9 cellular contexts compared by ENCODE assay signal in the genomic region with DNA sequence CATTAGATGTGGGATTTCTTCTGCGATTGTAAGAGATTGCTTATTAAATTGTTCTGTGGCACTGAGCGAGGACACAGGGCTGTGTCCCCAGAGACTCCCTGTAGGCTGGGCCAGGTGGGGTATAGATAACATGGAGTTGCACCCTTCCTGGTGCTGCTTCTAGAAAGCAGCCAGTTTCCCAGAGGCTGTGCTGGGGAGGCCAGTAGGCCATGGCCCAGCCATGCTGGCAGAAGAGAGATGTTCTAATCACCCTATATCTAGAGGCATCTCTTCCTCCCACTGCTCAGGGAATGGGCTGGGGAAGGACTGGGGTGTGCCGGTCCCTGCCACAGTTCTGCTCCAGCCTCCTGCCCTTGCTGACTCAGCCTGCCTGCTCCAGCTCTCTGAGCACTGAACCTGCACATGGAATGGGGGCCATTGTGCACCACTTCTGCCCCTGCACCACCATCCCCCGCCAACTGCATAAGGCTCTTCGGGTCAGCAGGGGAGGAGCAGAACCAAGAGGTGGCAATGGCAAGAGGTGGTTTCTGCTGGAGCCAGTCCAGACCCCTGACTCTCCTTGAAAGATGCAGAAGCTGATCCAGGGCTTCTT.
A peak's percentile ranks its signal among the peaks of the same experiment; 100 is the strongest.
DNase-seq lines count a peak whose midpoint lies in the region; ATAC-seq and TF ChIP-seq lines count a peak whose summit lies in the region.
"Had no signal": no experiment of that assay in that cellular context is flagged by ENCODE, and none has a peak within 500 bp of the region (broad histone marks: within the 10 kb centered on the region; RNA-seq: fewer than 3 reads in every experiment).

No MANE protein-coding gene starts in this region.

- H3K36me3 Mint-ChIP-seq in type B pancreatic cell = no peaks in the 10 kb centered on the region
- H3K36me3 Mint-ChIP-seq in activated CD4-positive, alpha-beta memory T cell treated with anti-CD3 and anti-CD28 coated beads for 36 hours = no peaks in the 10 kb centered on the region
- H3K36me3 Mint-ChIP-seq: naive thymus-derived CD8-positive, alpha-beta T cell had no signal

- peak overlapping the region; percentile 89 for H3K27ac Mint-ChIP-seq in type B pancreatic cell
- no peak overlapping the region for H3K27ac Mint-ChIP-seq in activated CD4-positive, alpha-beta memory T cell treated with anti-CD3 and anti-CD28 coated beads for 36 hours
- H3K27ac Mint-ChIP-seq: naive thymus-derived CD8-positive, alpha-beta T cell had no signal

- CTCF ChIA-PET in activated CD4-positive, alpha-beta memory T cell treated with anti-CD3 and anti-CD28 coated beads for 36 hours (lab: Charles Lee) = no interaction called here

- H3K9me3 ChIP-seq in MG63 (no peaks in the 10 kb centered on the region), right lobe of liver (no peaks in the 10 kb centered on the region)

- H3K36me3 ChIP-seq in MG63 = no peaks in the 10 kb centered on the region
- no peaks in the 10 kb centered on the region for H3K36me3 ChIP-seq in right lobe of liver

- DNase-seq in MG63 (peak; percentile 88), coronary artery (ENCODE audit: low spot score) (no peak), right lobe of liver (peak in 2 of 3 donors; percentile 46 to 48), type B pancreatic cell (ENCODE audit: extremely low spot score, unreplicated experiment) (no peak), iPS-NIHi11 (ENCODE audit: low spot score) (no peak), SKM-1 treated with dmso at 0.1 percent for 144 hours (lab: John Stamatoyannopoulos, UW; ENCODE audit: unreplicated experiment) (no peak)
- DNase-seq in activated CD4-positive, alpha-beta memory T cell treated with anti-CD3 and anti-CD28 coated beads for 36 hours = no peak
- DNase-seq: naive thymus-derived CD8-positive, alpha-beta T cell had no signal

- H3K4me3 Mint-ChIP-seq in type B pancreatic cell = peak overlapping the region; percentile 53
- no peak overlapping the region for H3K4me3 Mint-ChIP-seq in activated CD4-positive, alpha-beta memory T cell treated with anti-CD3 and anti-CD28 coated beads for 36 hours
- H3K4me3 Mint-ChIP-seq: naive thymus-derived CD8-positive, alpha-beta T cell had no signal

- H3K4me1 ChIP-seq in right lobe of liver = peaks cover 0 to 37% (median 16%) of the 10 kb centered on the region in 4 donors

- WGBS in right lobe of liver (ENCODE audit: insufficient coverage, low coverage, low lambda C conversion rate, missing lambda C conversion rate) = 80% methylated on average over 1 of the region's 5 CpGs

- POLR2A ChIA-PET in activated CD4-positive, alpha-beta memory T cell treated with anti-CD3 and anti-CD28 coated beads for 36 hours (lab: Charles Lee) = no interaction called here

- TF ChIP-seq CTCF in coronary artery (IDR thresholded peaks at IDR 0.05) (no peak), right lobe of liver (IDR thresholded peaks at IDR 0.05) (no peak), type B pancreatic cell (conservative IDR thresholded peaks at IDR 0.05) (no peak)

- no peaks in the 10 kb centered on the region for H3K27me3 Mint-ChIP-seq in type B pancreatic cell
- no peaks in the 10 kb centered on the region for H3K27me3 Mint-ChIP-seq in activated CD4-positive, alpha-beta memory T cell treated with anti-CD3 and anti-CD28 coated beads for 36 hours

- no peak for TF ChIP-seq POLR2A in right lobe of liver (IDR thresholded peaks at IDR 0.05)

- ATAC-seq in right lobe of liver (peak in 1 of 4 donors; percentile 2), GM18520 (IDR thresholded peaks at IDR 0.05; ENCODE audit: unreplicated experiment) (no peak)
- ATAC-seq: naive thymus-derived CD8-positive, alpha-beta T cell had no signal

- H3K4me1 Mint-ChIP-seq in type B pancreatic cell (ENCODE audit: unreplicated experiment) = peaks cover 26% of the 10 kb centered on the region
- peaks cover 10% of the 10 kb centered on the region for H3K4me1 Mint-ChIP-seq in activated CD4-positive, alpha-beta memory T cell treated with anti-CD3 and anti-CD28 coated beads for 36 hours (ENCODE audit: low read depth)
- H3K4me1 Mint-ChIP-seq: naive thymus-derived CD8-positive, alpha-beta T cell had no signal

- H3K4me3 ChIP-seq in MG63 = no peak overlapping the region
- H3K4me3 ChIP-seq in coronary artery = no peak overlapping the region
- H3K4me3 ChIP-seq in right lobe of liver = no peak overlapping the region

- H3K27me3 ChIP-seq in MG63 = no peaks in the 10 kb centered on the region
- no peaks in the 10 kb centered on the region for H3K27me3 ChIP-seq in right lobe of liver

- intact Hi-C loops in right lobe of liver (cut with DNase I) = no loop called here
- intact Hi-C loops in activated CD4-positive, alpha-beta memory T cell treated with anti-CD3 and anti-CD28 coated beads for 36 hours (cut with micrococcal nuclease) = no loop called here

- peak overlapping the region; percentile 32 to 77 for H3K27ac ChIP-seq in coronary artery
- peak overlapping the region in 1 of 3 donors; percentile 40 for H3K27ac ChIP-seq in right lobe of liver

- H3K9me3 Mint-ChIP-seq in type B pancreatic cell = no peaks in the 10 kb centered on the region
- peaks cover 9% of the 10 kb centered on the region for H3K9me3 Mint-ChIP-seq in activated CD4-positive, alpha-beta memory T cell treated with anti-CD3 and anti-CD28 coated beads for 36 hours

Comparison
In these comparisons a context has a peak if more than half of its experiments do, and no peak if none do; other contexts are left out.
1. DNase-seq: peak in MG63 (single experiment) and right lobe of liver (2 of 3); none in coronary artery (single experiment), type B pancreatic cell (single experiment), activated CD4-positive, alpha-beta memory T cell treated with anti-CD3 and anti-CD28 coated beads for 36 hours (single experiment), iPS-NIHi11 (single experiment) and SKM-1 treated with dmso at 0.1 percent for 144 hours (single experiment).